In the genomic region with DNA sequence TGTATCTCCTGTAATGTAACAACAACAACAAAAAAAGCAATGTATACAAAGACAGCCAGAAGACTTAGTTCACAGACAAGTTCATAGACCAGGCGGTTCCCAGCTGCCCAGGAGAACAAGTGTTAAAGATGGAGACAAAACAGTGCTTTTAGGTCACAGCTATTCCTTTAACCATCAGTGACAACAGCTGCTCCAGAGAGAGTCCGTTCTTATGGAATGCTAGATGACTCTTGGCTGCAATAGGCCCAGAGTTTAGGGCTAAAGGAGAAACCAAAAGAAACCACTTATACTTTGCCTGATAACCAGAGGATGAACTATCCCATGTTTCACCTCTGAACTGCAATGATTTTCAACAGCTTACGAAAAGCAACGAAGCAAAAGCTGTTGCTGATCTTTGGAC, we compare ENCODE assay signal across 8 cellular contexts. TPM values are rescaled to one million over a fixed set of nuclear protein-coding genes. Genes with fewer than 3 reads are reported as not detected.
DNase-seq lines count a peak whose midpoint lies in the region; ATAC-seq, FAIRE-seq and TF ChIP-seq lines count a peak whose summit lies in the region.
"Not testable (repeated sequence)": the region's sequence is repeated elsewhere in the genome, so short reads cannot be mapped to it uniquely, and the experiment has no call there.

No MANE protein-coding gene starts in this region.

- not testable (repeated sequence) for TF ChIP-seq CTCF in GM23338 (conservative IDR thresholded peaks at IDR 0.05; ENCODE audit: low read depth in 2 of 2); esophagus muscularis mucosa (IDR thresholded peaks at IDR 0.05); keratinocyte (optimal IDR thresholded peaks at IDR 0.05 in 1 of 3, IDR thresholded peaks at IDR 0.05 in 1 of 3, conservative IDR thresholded peaks at IDR 0.05 in 1 of 3; ENCODE audit: extremely low read depth in 1 of 3, insufficient read depth in 2 of 3, low read length in 3 of 3); gastrocnemius medialis (IDR thresholded peaks at IDR 0.05 in 4 of 5, conservative IDR thresholded peaks at IDR 0.05 in 1 of 5); tibial artery (IDR thresholded peaks at IDR 0.05)

- H3K9me3 ChIP-seq in adipocyte (ENCODE audit: control insufficient read depth, low read length); esophagus muscularis mucosa; keratinocyte (ENCODE audit: control insufficient read depth, low read depth, low read length); gastrocnemius medialis; tibial artery: not testable (repeated sequence)

- H3K9me3 Mint-ChIP-seq in GM23338; activated CD4-positive, alpha-beta T cell treated with anti-CD3 and anti-CD28 coated beads for 36 hours (ENCODE audit: low read depth); naive thymus-derived CD8-positive, alpha-beta T cell: not testable (repeated sequence)

- FAIRE-seq in keratinocyte (lab: Jason Lieb, UNC) = not testable (repeated sequence)

- not testable (repeated sequence) for TF ChIP-seq EP300 in esophagus muscularis mucosa (IDR thresholded peaks at IDR 0.05)

- ATAC-seq in GM23338; activated CD4-positive, alpha-beta T cell treated with anti-CD3 and anti-CD28 coated beads for 36 hours; naive thymus-derived CD8-positive, alpha-beta T cell; gastrocnemius medialis: not testable (repeated sequence)

- H3K27ac Mint-ChIP-seq in GM23338 = not testable (repeated sequence)
- peak overlapping the region; percentile 75 for H3K27ac Mint-ChIP-seq in activated CD4-positive, alpha-beta T cell treated with anti-CD3 and anti-CD28 coated beads for 36 hours
- peak overlapping the region in 5 of 10 donors; percentile 19 to 67 (median 53) for H3K27ac Mint-ChIP-seq in naive thymus-derived CD8-positive, alpha-beta T cell

- CTCF ChIA-PET in activated CD4-positive, alpha-beta T cell treated with anti-CD3 and anti-CD28 coated beads for 36 hours (lab: Charles Lee) = not testable (repeated sequence)

- H3K9me1 ChIP-seq in keratinocyte (ENCODE audit: control insufficient read depth, extremely low read depth, insufficient read depth, low read length) = not testable (repeated sequence)

- not testable (repeated sequence) for H3K27ac ChIP-seq in GM23338 (ENCODE audit: low read depth)
- H3K27ac ChIP-seq in esophagus muscularis mucosa (replicated peaks in 1 of 4) = peak overlapping the region; percentile 57 to 77 (median 66)
- H3K27ac ChIP-seq in keratinocyte (ENCODE audit: control insufficient read depth, insufficient read depth, low read length) = peak overlapping the region; percentile 61
- peak overlapping the region in 3 of 4 donors; percentile 14 to 53 (median 23) for H3K27ac ChIP-seq in gastrocnemius medialis
- H3K27ac ChIP-seq in tibial artery = peak overlapping the region; percentile 28 to 42

- not testable (repeated sequence) for H2AFZ ChIP-seq in GM23338; keratinocyte (ENCODE audit: control insufficient read depth, low read length)

- H3K4me3 ChIP-seq in GM23338 (0 out of 2 replicates have a peak overlapping the region, but pooled peaks have one; percentile 48), adipocyte (ENCODE audit: low read length) (peak overlapping the region; percentile 70), esophagus muscularis mucosa (peak overlapping the region in 1 of 4 donors; percentile 21)
- not testable (repeated sequence) for H3K4me3 ChIP-seq in keratinocyte (ENCODE audit: control insufficient read depth in 2 of 3, extremely low read depth in 1 of 3, insufficient read depth in 2 of 3, low read depth in 1 of 3, low read length in 3 of 3); gastrocnemius medialis; tibial artery

- 48% methylated on average over 4 of the region's 4 CpGs for WGBS in esophagus muscularis mucosa

- H3K9me2 ChIP-seq in GM23338 (ENCODE audit: insufficient read depth) = not testable (repeated sequence)

- peak overlapping the region; percentile 89; the same call in 1 of the 2 replicates for H3K4me2 ChIP-seq in GM23338
- H3K4me2 ChIP-seq in keratinocyte (ENCODE audit: control insufficient read depth, extremely low read depth, insufficient read depth, low read depth, low read length) = peak overlapping the region; percentile 69

- POLR2A ChIA-PET in activated CD4-positive, alpha-beta T cell treated with anti-CD3 and anti-CD28 coated beads for 36 hours (lab: Charles Lee) = not testable (repeated sequence)
- POLR2A ChIA-PET in naive thymus-derived CD8-positive, alpha-beta T cell (lab: Charles Lee) = interaction anchor here (1.3 kb wide), 1 partner anchor 23 kb away, joined by 3 read pairs; no protein-coding TSS in a partner anchor

- intact Hi-C loops in activated CD4-positive, alpha-beta T cell treated with anti-CD3 and anti-CD28 coated beads for 36 hours (cut with DNase I, micrococcal nuclease) = loop anchor here in 1 of 2 experiments (2.0 kb wide), 1 partner anchor 22 kb away; no protein-coding TSS in a partner anchor
- intact Hi-C loops in esophagus muscularis mucosa (cut with DNase I); tibial artery (cut with DNase I; ENCODE audit: low total_unique reads): not testable (repeated sequence)
- intact Hi-C loops in gastrocnemius medialis (cut with DNase I; ENCODE audit: low total_unique reads) = loop anchor here (5.0 kb wide), 1 partner anchor 79 kb away; no protein-coding TSS in a partner anchor

- H3K27me3 Mint-ChIP-seq in GM23338 (ENCODE audit: insufficient read depth, low read depth, poor library complexity); activated CD4-positive, alpha-beta T cell treated with anti-CD3 and anti-CD28 coated beads for 36 hours; naive thymus-derived CD8-positive, alpha-beta T cell: not testable (repeated sequence)

- not testable (repeated sequence) for H3F3A ChIP-seq in GM23338 (replicated peaks; ENCODE audit: low read depth)

- peaks cover 49% of the 10 kb centered on the region for H3K4me1 Mint-ChIP-seq in GM23338
- H3K4me1 Mint-ChIP-seq in activated CD4-positive, alpha-beta T cell treated with anti-CD3 and anti-CD28 coated beads for 36 hours = peaks cover 81% of the 10 kb centered on the region
- H3K4me1 Mint-ChIP-seq in naive thymus-derived CD8-positive, alpha-beta T cell = peaks cover 63 to 93% (median 84%) of the 10 kb centered on the region in 4 donors

- not testable (repeated sequence) for H3K36me3 Mint-ChIP-seq in GM23338 (ENCODE audit: low read depth); activated CD4-positive, alpha-beta T cell treated with anti-CD3 and anti-CD28 coated beads for 36 hours (ENCODE audit: low read depth)
- H3K36me3 Mint-ChIP-seq in naive thymus-derived CD8-positive, alpha-beta T cell = peaks cover 4 to 26% (median 6%) of the 10 kb centered on the region in 3 donors

- peaks cover 14% of the 10 kb centered on the region for H3K27me3 ChIP-seq in GM23338 (ENCODE audit: insufficient read depth)
- not testable (repeated sequence) for H3K27me3 ChIP-seq in adipocyte (replicated peaks; ENCODE audit: control insufficient read depth, insufficient read depth, low read length); esophagus muscularis mucosa; keratinocyte (ENCODE audit: control insufficient read depth, extremely low read depth, insufficient read depth, low read length); gastrocnemius medialis; tibial artery

- not testable (repeated sequence) for TF ChIP-seq POLR2A in esophagus muscularis mucosa (IDR thresholded peaks at IDR 0.05; ENCODE audit: low read depth); gastrocnemius medialis (IDR thresholded peaks at IDR 0.05)

- peaks cover 21% of the 10 kb centered on the region for H3K4me1 ChIP-seq in GM23338 (ENCODE audit: insufficient read depth)
- peaks cover 76% of the 10 kb centered on the region for H3K4me1 ChIP-seq in adipocyte (ENCODE audit: control insufficient read depth, insufficient read depth, low read length)
- peaks cover 76 to 96% (median 92%) of the 10 kb centered on the region in 4 donors for H3K4me1 ChIP-seq in esophagus muscularis mucosa
- peaks cover 65% of the 10 kb centered on the region for H3K4me1 ChIP-seq in keratinocyte (ENCODE audit: control insufficient read depth, extremely low read depth, insufficient read depth, low read length)
- peaks cover 88% of the 10 kb centered on the region in 2 donors for H3K4me1 ChIP-seq in gastrocnemius medialis
- H3K4me1 ChIP-seq in tibial artery = peaks cover 0 to 91% (median 55%) of the 10 kb centered on the region in 4 donors

- in situ Hi-C loops in gastrocnemius medialis (cut with MboI; ENCODE audit: low sequenced_read_pairs in 4 of 4) = not testable (repeated sequence)

- H3K79me2 ChIP-seq in GM23338 (replicated peaks; ENCODE audit: insufficient read depth) (peaks cover 90% of the 10 kb centered on the region), keratinocyte (ENCODE audit: control insufficient read depth, insufficient read depth, low read length) (peaks cover 70% of the 10 kb centered on the region)

- DNase-seq in GM23338 (ENCODE audit: low spot score); activated CD4-positive, alpha-beta T cell treated with anti-CD3 and anti-CD28 coated beads for 36 hours; adipocyte (ENCODE audit: low read depth); esophagus muscularis mucosa (ENCODE audit: extremely low spot score); keratinocyte (ENCODE audit: low read depth, low spot score); naive thymus-derived CD8-positive, alpha-beta T cell; gastrocnemius medialis; tibial artery: not testable (repeated sequence)

- dilution Hi-C loops in keratinocyte (cut with MboI; ENCODE audit: extremely low pct_ligation_motif_present, low sequenced_read_pairs) = not testable (repeated sequence)

- peak overlapping the region; percentile 80 for H3K4me3 Mint-ChIP-seq in GM23338
- H3K4me3 Mint-ChIP-seq in activated CD4-positive, alpha-beta T cell treated with anti-CD3 and anti-CD28 coated beads for 36 hours = not testable (repeated sequence)
- H3K4me3 Mint-ChIP-seq in naive thymus-derived CD8-positive, alpha-beta T cell = peak overlapping the region in 8 of 10 donors; percentile 4 to 71 (median 50)

- H3K9ac ChIP-seq in adipocyte (ENCODE audit: low read length) (peak overlapping the region; percentile 72), keratinocyte (ENCODE audit: control insufficient read depth, extremely low read depth, insufficient read depth, low read length) (peak overlapping the region; percentile 48)

- H3K36me3 ChIP-seq in GM23338 (ENCODE audit: insufficient read depth); adipocyte (ENCODE audit: control insufficient read depth, insufficient read depth, low read length, severe bottlenecking); esophagus muscularis mucosa; keratinocyte (ENCODE audit: control insufficient read depth in 2 of 2, extremely low read depth in 1 of 2, insufficient read depth in 2 of 2, low read length in 2 of 2); gastrocnemius medialis; tibial artery: not testable (repeated sequence)

- H4K20me1 ChIP-seq in GM23338 (replicated peaks; ENCODE audit: insufficient read depth) = peaks cover 66% of the 10 kb centered on the region
- not testable (repeated sequence) for H4K20me1 ChIP-seq in keratinocyte (ENCODE audit: control insufficient read depth, extremely low read depth, insufficient read depth, low read length)

RNA-seq across cellular contexts. Expression of gene ZCCHC14, which starts 6.1 kb away (rescaled TPM):
- 22.4 and 31.2 TPM in 2 replicates for total RNA-seq in GM23338 (2014; rRNA removed; shearing (Covaris generic))
- 6.8 and 7.6 TPM in 2 replicates for polyA plus RNA-seq in GM23338 (2016; fragmentation: Nextera tagmentation; extraction: Ambion mirVana)
- 10 to 100 TPM; 10.1 to 12.9 TPM for total RNA-seq in activated CD4-positive, alpha-beta T cell treated with anti-CD3 and anti-CD28 coated beads for 36 hours
- 10 to 100 TPM; 12.9 to 24.7 (median 18.6) TPM for total RNA-seq in esophagus muscularis mucosa
- 2.8 to 3.9 TPM (median 3.6 TPM) in 3 replicates for polyA plus RNA-seq in keratinocyte
- polyA plus RNA-seq in keratinocyte (2011; ENCODE audit: low read depth) = 2.7 TPM
- polyA plus RNA-seq in keratinocyte (2011; cell fraction: cytosol; rRNA removed) = 3.0 and 3.5 TPM in 2 replicates
- 16.7 and 17.6 TPM in 2 replicates for polyA plus RNA-seq in keratinocyte (2011; cell fraction: nucleus; rRNA removed)
- 6.0 and 7.4 TPM in 2 replicates for polyA plus RNA-seq in keratinocyte (2012; ENCODE audit: low replicate concordance)
- 4.8 to 11.9 TPM (median 5.9 TPM) in 3 replicates for polyA minus RNA-seq in keratinocyte
- 8.2 TPM for polyA minus RNA-seq in keratinocyte (2011; cell fraction: cytosol; rRNA and poly(A)+ RNA removed)
- 10.7 and 15.2 TPM in 2 replicates for polyA minus RNA-seq in keratinocyte (2011; cell fraction: nucleus; rRNA and poly(A)+ RNA removed)
- total RNA-seq in naive thymus-derived CD8-positive, alpha-beta T cell = 10 to 100 TPM; 29.5 to 33.8 TPM
- polyA plus RNA-seq in naive thymus-derived CD8-positive, alpha-beta T cell = under 1 TPM; 0.37 to 0.85 (median 0.43) TPM
- 10 to 100 TPM in 1 of 4 donors, 1 to 10 TPM in 3; 8.9 to 10.7 (median 9.3) TPM for total RNA-seq in gastrocnemius medialis
